14 cellular contexts compared by ENCODE assay signal in the genomic region with DNA sequence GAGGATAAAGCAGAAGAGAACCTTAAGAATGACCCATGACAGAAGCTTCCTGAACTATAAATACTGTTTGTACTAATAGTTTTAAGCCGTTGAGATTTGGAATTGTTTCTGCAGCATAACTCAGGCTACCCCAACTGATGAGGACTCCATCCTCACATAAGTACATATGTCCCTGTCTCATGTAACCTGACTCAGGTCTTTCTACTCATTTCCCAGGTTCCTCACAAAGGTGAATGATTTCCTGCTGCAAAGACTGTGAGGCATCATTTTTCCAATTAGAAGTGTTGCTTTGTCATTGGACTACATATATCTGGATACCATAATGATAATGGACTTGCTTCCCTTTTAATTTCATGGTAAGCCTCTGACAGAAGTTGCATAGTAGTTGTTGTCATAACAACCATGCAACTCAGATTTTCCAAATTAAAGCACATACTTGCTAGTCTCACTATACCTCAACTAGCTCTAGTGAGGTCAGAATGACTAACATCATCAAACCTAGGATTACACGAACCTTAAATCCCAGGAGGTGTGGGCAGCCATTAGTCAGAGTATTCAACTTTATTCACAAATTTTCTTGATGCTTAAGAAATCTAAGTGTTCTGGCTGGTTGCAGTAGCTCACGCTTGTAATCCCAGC. TPM values are rescaled to one million over a fixed set of nuclear protein-coding genes. Genes with fewer than 3 reads are reported as not detected.
A peak's percentile ranks its signal among the peaks of the same experiment; 100 is the strongest.
DNase-seq lines count a peak whose midpoint lies in the region; FAIRE-seq and TF ChIP-seq lines count a peak whose summit lies in the region.
"Had no signal": no experiment of that assay in that cellular context is flagged by ENCODE, and none has a peak within 500 bp of the region (broad histone marks: within the 10 kb centered on the region; RNA-seq: fewer than 3 reads in every experiment).

No MANE protein-coding gene starts in this region.

- H4K20me1 ChIP-seq in astrocyte (ENCODE audit: insufficient read depth, low read length) (no peaks in the 10 kb centered on the region), keratinocyte (ENCODE audit: control insufficient read depth, extremely low read depth, insufficient read depth, low read length) (no peaks in the 10 kb centered on the region)

- H3K36me3 Mint-ChIP-seq in astrocyte (ENCODE audit: low read depth, unreplicated experiment) = no peaks in the 10 kb centered on the region
- H3K36me3 Mint-ChIP-seq: naive thymus-derived CD8-positive, alpha-beta T cell; stimulated activated memory B cell treated with anti-CD40 and anti-IgM and Interleukin-4, amounts not matched to agents 10 μg/mL and 1 μg/mL and 100 μg/mL, for 72 hours had no signal

- H3K27ac ChIP-seq in astrocyte (ENCODE audit: low read depth, low read length) = peak overlapping the region; percentile 65
- no peak overlapping the region for H3K27ac ChIP-seq in keratinocyte (ENCODE audit: control insufficient read depth, insufficient read depth, low read length)
- H3K27ac ChIP-seq in uterus = no peak overlapping the region

- peak; percentile 16 for DNase-seq in AG09319 (ENCODE audit: extremely low read depth, low read depth)
- peak; percentile 12 for DNase-seq in GM04504 (ENCODE audit: low read depth)
- peak; percentile 71 for DNase-seq in astrocyte (ENCODE audit: low read depth)
- peak; percentile 48 for DNase-seq in keratinocyte (ENCODE audit: low read depth, low spot score)
- DNase-seq in uterus = no peak
- no peak for DNase-seq in amygdala (lab: John Stamatoyannopoulos, UW)
- DNase-seq in NOMO-1 treated with DMSO at 0.1 percent for 48 hours (lab: John Stamatoyannopoulos, UW; ENCODE audit: unreplicated experiment) = no peak
- DNase-seq: activated CD4-positive, alpha-beta T cell treated with anti-CD3 and anti-CD28 coated beads, Interleukin-2, amount 10 ng/mL, durations not matched to agents 24 days and 14 days; hippocampal formation; MV-4-11; naive thymus-derived CD8-positive, alpha-beta T cell; stimulated activated CD4-positive, alpha-beta T cell treated with anti-CD3 and anti-CD28 coated beads, Interleukin-2, amount 100 ng/mL, for 48 hours had no signal

- H3K27me3 ChIP-seq in astrocyte (ENCODE audit: insufficient read depth, low read length) (no peaks in the 10 kb centered on the region), keratinocyte (ENCODE audit: control insufficient read depth, extremely low read depth, insufficient read depth, low read length) (no peaks in the 10 kb centered on the region), uterus (no peaks in the 10 kb centered on the region)

- H3K27ac Mint-ChIP-seq in astrocyte (ENCODE audit: unreplicated experiment) = no peak overlapping the region
- H3K27ac Mint-ChIP-seq: activated CD4-positive, alpha-beta T cell treated with anti-CD3 and anti-CD28 coated beads, Interleukin-2, amount 10 ng/mL, durations not matched to agents 24 days and 14 days; naive thymus-derived CD8-positive, alpha-beta T cell; stimulated activated memory B cell treated with anti-CD40 and anti-IgM and Interleukin-4, amounts not matched to agents 10 μg/mL and 1 μg/mL and 100 μg/mL, for 72 hours had no signal

- TF ChIP-seq POLR2A in uterus (IDR thresholded peaks at IDR 0.05) = no peak

- no peak overlapping the region for H3K4me3 Mint-ChIP-seq in astrocyte (ENCODE audit: unreplicated experiment)
- H3K4me3 Mint-ChIP-seq: activated CD4-positive, alpha-beta T cell treated with anti-CD3 and anti-CD28 coated beads, Interleukin-2, amount 10 ng/mL, durations not matched to agents 24 days and 14 days; naive thymus-derived CD8-positive, alpha-beta T cell; stimulated activated memory B cell treated with anti-CD40 and anti-IgM and Interleukin-4, amounts not matched to agents 10 μg/mL and 1 μg/mL and 100 μg/mL, for 72 hours had no signal

- H3K27me3 Mint-ChIP-seq in astrocyte (ENCODE audit: low read depth, unreplicated experiment) = no peaks in the 10 kb centered on the region

- H3K9me3 ChIP-seq in astrocyte (ENCODE audit: insufficient read depth, low read depth, low read length) (no peaks in the 10 kb centered on the region), keratinocyte (ENCODE audit: control insufficient read depth, low read depth, low read length) (no peaks in the 10 kb centered on the region), uterus (no peaks in the 10 kb centered on the region)
- H3K9me3 ChIP-seq: HAP-1 had no signal

- no peak overlapping the region for H3K4me3 ChIP-seq in astrocyte (ENCODE audit: insufficient read depth, low read depth, low read length)
- no peak overlapping the region for H3K4me3 ChIP-seq in keratinocyte (ENCODE audit: control insufficient read depth in 2 of 3, extremely low read depth in 1 of 3, insufficient read depth in 2 of 3, low read depth in 1 of 3, low read length in 3 of 3)
- no peak overlapping the region for H3K4me3 ChIP-seq in uterus
- H3K4me3 ChIP-seq: HAP-1 had no signal

- intact Hi-C loops in uterus (cut with DNase I; ENCODE audit: low total_unique reads) = no loop called here

- H3K4me2 ChIP-seq in astrocyte (ENCODE audit: low read length) (no peak overlapping the region), keratinocyte (ENCODE audit: control insufficient read depth, extremely low read depth, insufficient read depth, low read depth, low read length) (no peak overlapping the region)

- peak; percentile 50 for FAIRE-seq in astrocyte (lab: Jason Lieb, UNC)
- FAIRE-seq in keratinocyte (lab: Jason Lieb, UNC) = peak; percentile 86

- H3K36me3 ChIP-seq in astrocyte (ENCODE audit: insufficient read depth, low read length) (no peaks in the 10 kb centered on the region), keratinocyte (ENCODE audit: control insufficient read depth in 2 of 2, extremely low read depth in 1 of 2, insufficient read depth in 2 of 2, low read length in 2 of 2) (no peaks in the 10 kb centered on the region), uterus (no peaks in the 10 kb centered on the region)
- H3K36me3 ChIP-seq: HAP-1 had no signal

- TF ChIP-seq CTCF in AG09319 (IDR thresholded peaks at IDR 0.05; ENCODE audit: low read depth, low read length) = no peak
- TF ChIP-seq CTCF in astrocyte (IDR thresholded peaks at IDR 0.05; ENCODE audit: insufficient read depth, low read depth, low read length) = no peak
- no peak for TF ChIP-seq CTCF in keratinocyte (optimal IDR thresholded peaks at IDR 0.05 in 1 of 3, IDR thresholded peaks at IDR 0.05 in 1 of 3, conservative IDR thresholded peaks at IDR 0.05 in 1 of 3; ENCODE audit: extremely low read depth in 1 of 3, insufficient read depth in 2 of 3, low read length in 3 of 3)
- no peak for TF ChIP-seq CTCF in uterus (IDR thresholded peaks at IDR 0.05)

- H3K9me3 Mint-ChIP-seq in astrocyte (ENCODE audit: unreplicated experiment) = no peaks in the 10 kb centered on the region
- H3K9me3 Mint-ChIP-seq: activated CD4-positive, alpha-beta T cell treated with anti-CD3 and anti-CD28 coated beads, Interleukin-2, amount 10 ng/mL, durations not matched to agents 24 days and 14 days; naive thymus-derived CD8-positive, alpha-beta T cell; stimulated activated memory B cell treated with anti-CD40 and anti-IgM and Interleukin-4, amounts not matched to agents 10 μg/mL and 1 μg/mL and 100 μg/mL, for 72 hours had no signal

- H3K4me1 Mint-ChIP-seq in astrocyte (ENCODE audit: low read depth, unreplicated experiment) = peaks cover 18% of the 10 kb centered on the region
- H3K4me1 Mint-ChIP-seq: activated CD4-positive, alpha-beta T cell treated with anti-CD3 and anti-CD28 coated beads, Interleukin-2, amount 10 ng/mL, durations not matched to agents 24 days and 14 days; naive thymus-derived CD8-positive, alpha-beta T cell; stimulated activated memory B cell treated with anti-CD40 and anti-IgM and Interleukin-4, amounts not matched to agents 10 μg/mL and 1 μg/mL and 100 μg/mL, for 72 hours had no signal

- no peaks in the 10 kb centered on the region for H3K9me1 ChIP-seq in keratinocyte (ENCODE audit: control insufficient read depth, extremely low read depth, insufficient read depth, low read length)

- H3K79me2 ChIP-seq in astrocyte (ENCODE audit: insufficient read depth, low read length) (no peaks in the 10 kb centered on the region), keratinocyte (ENCODE audit: control insufficient read depth, insufficient read depth, low read length) (no peaks in the 10 kb centered on the region)

- H3K9ac ChIP-seq in astrocyte (ENCODE audit: low read length) (no peak overlapping the region), keratinocyte (ENCODE audit: control insufficient read depth, extremely low read depth, insufficient read depth, low read length) (no peak overlapping the region)

- dilution Hi-C loops in keratinocyte (cut with MboI; ENCODE audit: extremely low pct_ligation_motif_present, low sequenced_read_pairs) = no loop called here

- H2AFZ ChIP-seq in astrocyte (ENCODE audit: low read depth, low read length) (no peak overlapping the region), keratinocyte (ENCODE audit: control insufficient read depth, low read length) (no peak overlapping the region)

- peaks cover 26% of the 10 kb centered on the region for H3K4me1 ChIP-seq in astrocyte (ENCODE audit: insufficient read depth, low read length)
- peaks cover 25% of the 10 kb centered on the region for H3K4me1 ChIP-seq in keratinocyte (ENCODE audit: control insufficient read depth, extremely low read depth, insufficient read depth, low read length)
- no peaks in the 10 kb centered on the region for H3K4me1 ChIP-seq in uterus
- H3K4me1 ChIP-seq: HAP-1 had no signal

RNA-seq across cellular contexts. Expression of gene NEDD4L, which starts 38.0 kb away (rescaled TPM):
- total RNA-seq in astrocyte = 67.5 and 93.9 TPM in 2 replicates
- 27.3 to 80.8 TPM (median 52.6 TPM) in 3 replicates for polyA plus RNA-seq in keratinocyte
- 109 TPM for polyA plus RNA-seq in keratinocyte (2011; ENCODE audit: low read depth)
- polyA plus RNA-seq in keratinocyte (2011; cell fraction: cytosol; rRNA removed) = 39.3 and 48.6 TPM in 2 replicates
- 117 and 140 TPM in 2 replicates for polyA plus RNA-seq in keratinocyte (2011; cell fraction: nucleus; rRNA removed)
- 77.8 and 96.4 TPM in 2 replicates for polyA plus RNA-seq in keratinocyte (2012; ENCODE audit: low replicate concordance)
- 65.0 to 149 TPM (median 125 TPM) in 3 replicates for polyA minus RNA-seq in keratinocyte
- 26.9 TPM for polyA minus RNA-seq in keratinocyte (2011; cell fraction: cytosol; rRNA and poly(A)+ RNA removed)
- polyA minus RNA-seq in keratinocyte (2011; cell fraction: nucleus; rRNA and poly(A)+ RNA removed) = 108 and 202 TPM in 2 replicates
- total RNA-seq in uterus = 10 to 100 TPM in 3 of 4 donors, 1 to 10 TPM in 1; 6.2 to 45.9 (median 32.3) TPM

Comparison
In these comparisons a context has a peak if more than half of its experiments do, and no peak if none do; other contexts are left out.
1. DNase-seq: peak in AG09319 (single experiment), GM04504 (single experiment), astrocyte (single experiment) and keratinocyte (single experiment); none in uterus (0 of 2), amygdala (0 of 56) and NOMO-1 treated with DMSO at 0.1 percent for 48 hours (single experiment).